In genomic region chr2:220296174-220296573, GRCh38 we compare ENCODE assay signal across 17 cellular contexts.
A peak's percentile ranks its signal among the peaks of the same experiment; 100 is the strongest.
DNase-seq lines count a peak whose midpoint lies in the region; ATAC-seq and TF ChIP-seq lines count a peak whose summit lies in the region.
"Had no signal": no experiment of that assay in that cellular context is flagged by ENCODE, and none has a peak within 500 bp of the region (broad histone marks: within the 10 kb centered on the region; RNA-seq: fewer than 3 reads in every experiment).

No MANE protein-coding gene starts in this region.

- ATAC-seq in thoracic aorta (ENCODE audit: insufficient number of reproducible peaks, low FRiP score, low read depth) = peak; percentile 55
- ATAC-seq: activated CD8-positive, alpha-beta memory T cell treated with anti-CD3 and anti-CD28 coated beads, Interleukin-2, amount 10 ng/mL, durations not matched to agents 7 days and 5 days; body of pancreas; GM12878; WTC11 had no signal

- H3K4me3 Mint-ChIP-seq in endodermal cell = no peak overlapping the region
- H3K4me3 Mint-ChIP-seq: activated CD8-positive, alpha-beta memory T cell treated with anti-CD3 and anti-CD28 coated beads, Interleukin-2, amount 10 ng/mL, durations not matched to agents 7 days and 5 days; B cell; WTC11 had no signal

- WGBS in endodermal cell (ENCODE audit: insufficient coverage in 1 of 2, insufficient read length in 1 of 2), 2 experiments = 64 to 79% methylated on average over 2 of the region's 2 CpGs

- H3K27me3 ChIP-seq in endodermal cell (ENCODE audit: control insufficient read depth, insufficient read depth, low read length, poor library complexity, severe bottlenecking) (no peaks in the 10 kb centered on the region), thoracic aorta (replicated peaks; ENCODE audit: insufficient read depth) (no peaks in the 10 kb centered on the region), vagina (no peaks in the 10 kb centered on the region)
- H3K27me3 ChIP-seq: body of pancreas, spleen had no signal

- H3K36me3 Mint-ChIP-seq in endodermal cell (ENCODE audit: low read depth) = no peaks in the 10 kb centered on the region
- H3K36me3 Mint-ChIP-seq: activated CD8-positive, alpha-beta memory T cell treated with anti-CD3 and anti-CD28 coated beads, Interleukin-2, amount 10 ng/mL, durations not matched to agents 7 days and 5 days had no signal

- H3K4me3 ChIP-seq in endodermal cell (ENCODE audit: low read length) (no peak overlapping the region), thoracic aorta (no peak overlapping the region), vagina (no peak overlapping the region)
- H3K4me3 ChIP-seq: body of pancreas, GM12878, spleen had no signal

- no peaks in the 10 kb centered on the region for H3K4me1 Mint-ChIP-seq in endodermal cell
- H3K4me1 Mint-ChIP-seq: activated CD8-positive, alpha-beta memory T cell treated with anti-CD3 and anti-CD28 coated beads, Interleukin-2, amount 10 ng/mL, durations not matched to agents 7 days and 5 days; B cell had no signal

- no peak overlapping the region for H3K27ac Mint-ChIP-seq in endodermal cell
- H3K27ac Mint-ChIP-seq: activated CD8-positive, alpha-beta memory T cell treated with anti-CD3 and anti-CD28 coated beads, Interleukin-2, amount 10 ng/mL, durations not matched to agents 7 days and 5 days; B cell; WTC11 had no signal

- no peaks in the 10 kb centered on the region for H3K9me3 ChIP-seq in endodermal cell (ENCODE audit: control insufficient read depth, low read length)
- H3K9me3 ChIP-seq in thoracic aorta = no peaks in the 10 kb centered on the region
- no peaks in the 10 kb centered on the region for H3K9me3 ChIP-seq in vagina
- H3K9me3 ChIP-seq: body of pancreas had no signal

- no peaks in the 10 kb centered on the region for H3K4me1 ChIP-seq in endodermal cell (ENCODE audit: control insufficient read depth, insufficient read depth, low read length)
- H3K4me1 ChIP-seq in thoracic aorta (ENCODE audit: control insufficient read depth in 1 of 2, low read depth in 2 of 2) = no peaks in the 10 kb centered on the region
- no peaks in the 10 kb centered on the region for H3K4me1 ChIP-seq in vagina
- H3K4me1 ChIP-seq: body of pancreas, spleen had no signal

- no peaks in the 10 kb centered on the region for H3K27me3 Mint-ChIP-seq in endodermal cell (ENCODE audit: insufficient read depth)
- H3K27me3 Mint-ChIP-seq: activated CD8-positive, alpha-beta memory T cell treated with anti-CD3 and anti-CD28 coated beads, Interleukin-2, amount 10 ng/mL, durations not matched to agents 7 days and 5 days; B cell had no signal

- no peak overlapping the region for H3K9ac ChIP-seq in endodermal cell (ENCODE audit: extremely low read depth, low read length, poor library complexity, severe bottlenecking)

- peak overlapping the region; percentile 41 for H3K27ac ChIP-seq in endodermal cell (ENCODE audit: low read depth, low read length)
- no peak overlapping the region for H3K27ac ChIP-seq in thoracic aorta
- H3K27ac ChIP-seq in vagina = no peak overlapping the region
- H3K27ac ChIP-seq: body of pancreas, spleen had no signal

- no peaks in the 10 kb centered on the region for H3K36me3 ChIP-seq in endodermal cell (ENCODE audit: control insufficient read depth, insufficient read depth, low read length)
- no peaks in the 10 kb centered on the region for H3K36me3 ChIP-seq in thoracic aorta
- no peaks in the 10 kb centered on the region for H3K36me3 ChIP-seq in vagina
- H3K36me3 ChIP-seq: spleen had no signal

- intact Hi-C loops in vagina (cut with DNase I) = no loop called here

- H3K9me3 Mint-ChIP-seq in endodermal cell = peaks cover 3% of the 10 kb centered on the region

- no peak for TF ChIP-seq POLR2A in vagina (IDR thresholded peaks at IDR 0.05)

- TF ChIP-seq CTCF in LNCAP (IDR thresholded peaks at IDR 0.05) (peak; percentile 14; the same call in 1 of the 2 replicates), endodermal cell (conservative IDR thresholded peaks at IDR 0.05) (peak; percentile 23), thoracic aorta (IDR thresholded peaks at IDR 0.05) (no peak), vagina (IDR thresholded peaks at IDR 0.05) (no peak)

- DNase-seq in SIG-M5 treated with dmso at 0.1 percent for 504 hours (lab: John Stamatoyannopoulos, UW; ENCODE audit: unreplicated experiment) = peak; percentile 3
- DNase-seq in SIG-M5 (lab: John Stamatoyannopoulos, UW) = no peak
- DNase-seq in endodermal cell = no peak
- no peak for DNase-seq in thoracic aorta (ENCODE audit: low spot score)
- no peak for DNase-seq in medulla oblongata (ENCODE audit: extremely low spot score)
- DNase-seq in NOMO-1 treated with DMSO at 0.1 percent for 48 hours (lab: John Stamatoyannopoulos, UW; ENCODE audit: unreplicated experiment) = no peak
- no peak for DNase-seq in vagina (ENCODE audit: extremely low spot score in 2 of 2)
- DNase-seq: activated CD8-positive, alpha-beta memory T cell treated with anti-CD3 and anti-CD28 coated beads, Interleukin-2, amount 10 ng/mL, durations not matched to agents 7 days and 5 days; activated naive CD4-positive, alpha-beta T cell treated with Interleukin-2 at 50 U/mL for 16 hours; body of pancreas; mammary epithelial cell; NCI-H1048; spleen had no signal

Comparison
In these comparisons a context has a peak if more than half of its experiments do, and no peak if none do; other contexts are left out.
1. CTCF ChIP-seq: peak in LNCAP (single experiment) and endodermal cell (single experiment); none in thoracic aorta (single experiment) and vagina (0 of 3).